Comparison of ENCODE assay signal across 9 cellular contexts in genomic region chr7:152335900-152336571, GRCh38.
A peak's percentile ranks its signal among the peaks of the same experiment; 100 is the strongest.
DNase-seq lines count a peak whose midpoint lies in the region; ATAC-seq and TF ChIP-seq lines count a peak whose summit lies in the region.
"Had no signal": no experiment of that assay in that cellular context is flagged by ENCODE, and none has a peak within 500 bp of the region (broad histone marks: within the 10 kb centered on the region; RNA-seq: fewer than 3 reads in every experiment).

No MANE protein-coding gene starts in this region.

- no peaks in the 10 kb centered on the region for H3K27me3 Mint-ChIP-seq in CD8-positive, alpha-beta T cell (ENCODE audit: low read depth)
- H3K27me3 Mint-ChIP-seq in activated naive CD8-positive, alpha-beta T cell treated with anti-CD3 and anti-CD28 coated beads, Interleukin-2, amount 50 U/mL, for 24 hours, result no peaks in the 10 kb centered on the region
- peaks cover 6% of the 10 kb centered on the region for H3K27me3 Mint-ChIP-seq in HFFc6 (ENCODE audit: insufficient read depth)

- no peak overlapping the region for H3K27ac ChIP-seq in CD8-positive, alpha-beta T cell (ENCODE audit: low read depth, low read length)
- peak overlapping the region; percentile 33 for H3K27ac ChIP-seq in muscle layer of duodenum (ENCODE audit: low read length)
- H3K27ac ChIP-seq: VCaP had no signal

- peaks cover 62% of the 10 kb centered on the region for H3K4me1 Mint-ChIP-seq in CD8-positive, alpha-beta T cell (ENCODE audit: low read depth)
- H3K4me1 Mint-ChIP-seq in activated naive CD8-positive, alpha-beta T cell treated with anti-CD3 and anti-CD28 coated beads, Interleukin-2, amount 50 U/mL, for 24 hours, result peaks cover 41% of the 10 kb centered on the region
- H3K4me1 Mint-ChIP-seq in HFFc6 (ENCODE audit: low read depth), result peaks cover 13% of the 10 kb centered on the region

- H3K36me3 Mint-ChIP-seq in CD8-positive, alpha-beta T cell, result peaks cover 3% of the 10 kb centered on the region
- peaks cover 5% of the 10 kb centered on the region for H3K36me3 Mint-ChIP-seq in activated naive CD8-positive, alpha-beta T cell treated with anti-CD3 and anti-CD28 coated beads, Interleukin-2, amount 50 U/mL, for 24 hours (ENCODE audit: low read depth)
- H3K36me3 Mint-ChIP-seq in HFFc6 (ENCODE audit: low read depth), result no peaks in the 10 kb centered on the region; the same call in 1 of the 2 replicates

- intact Hi-C loops in CD8-positive, alpha-beta T cell (cut with DNase I, micrococcal nuclease), result loop anchor here (2.0 to 10.0 kb wide), 6 partner anchors 96 to 373 kb away; partner anchors contain the start of gene XRCC2 (in 1 of the 2)

- CTCF ChIA-PET in CD8-positive, alpha-beta T cell (lab: Charles Lee), result interaction anchor here (0.6 to 3.9 kb wide), 17 partner anchors 9 to 371 kb away, joined by 3 to 24 read pairs (median 3); partner anchors contain the start of gene XRCC2

- POLR2A ChIA-PET in CD8-positive, alpha-beta T cell (lab: Charles Lee), result interaction anchor here (0.7 to 1.1 kb wide), 3 partner anchors 40 to 247 kb away, joined by 3 read pairs; no protein-coding TSS in a partner anchor

- peaks cover 25% of the 10 kb centered on the region for H3K4me1 ChIP-seq in CD8-positive, alpha-beta T cell (ENCODE audit: insufficient read depth, low read length)
- H3K4me1 ChIP-seq in muscle layer of duodenum (ENCODE audit: control insufficient read depth in 1 of 2, insufficient read depth in 2 of 2, low read length in 2 of 2), result peaks cover 12 to 19% of the 10 kb centered on the region in 2 donors

- peak overlapping the region; percentile 2 for H3K4me3 ChIP-seq in CD8-positive, alpha-beta T cell (ENCODE audit: low read depth, low read length)
- H3K4me3 ChIP-seq in muscle layer of duodenum (ENCODE audit: low read depth in 1 of 2, low read length in 2 of 2), result peak overlapping the region; percentile 35 to 49

- peak; percentile 51 for ATAC-seq in CD8-positive, alpha-beta T cell
- ATAC-seq in GM21786 (IDR thresholded peaks at IDR 0.05; ENCODE audit: unreplicated experiment) (peak; percentile 52), HG02870 (IDR thresholded peaks at IDR 0.05; ENCODE audit: unreplicated experiment) (no peak)
- ATAC-seq in activated naive CD8-positive, alpha-beta T cell treated with anti-CD3 and anti-CD28 coated beads, Interleukin-2, amount 50 U/mL, for 24 hours, result no peak

- H3K36me3 ChIP-seq in CD8-positive, alpha-beta T cell (ENCODE audit: insufficient read depth, low read length), result no peaks in the 10 kb centered on the region
- no peaks in the 10 kb centered on the region for H3K36me3 ChIP-seq in muscle layer of duodenum (ENCODE audit: control insufficient read depth in 1 of 2, insufficient read depth in 2 of 2, low read length in 2 of 2)

- TF ChIP-seq CTCF in CD8-positive, alpha-beta T cell (IDR thresholded peaks at IDR 0.05), result peak; percentile 3
- TF ChIP-seq CTCF in HFFc6 (IDR thresholded peaks at IDR 0.05), result no peak

- no peaks in the 10 kb centered on the region for H3K27me3 ChIP-seq in CD8-positive, alpha-beta T cell (ENCODE audit: insufficient read depth, low read length)
- H3K27me3 ChIP-seq in muscle layer of duodenum (ENCODE audit: low read depth, low read length), result no peaks in the 10 kb centered on the region

- H3K4me3 Mint-ChIP-seq in CD8-positive, alpha-beta T cell, result peak overlapping the region; percentile 78
- H3K4me3 Mint-ChIP-seq in activated naive CD8-positive, alpha-beta T cell treated with anti-CD3 and anti-CD28 coated beads, Interleukin-2, amount 50 U/mL, for 24 hours, result peak overlapping the region; percentile 65
- H3K4me3 Mint-ChIP-seq in HFFc6, result no peak overlapping the region

- H3K9me3 ChIP-seq in CD8-positive, alpha-beta T cell (ENCODE audit: low read length), result no peaks in the 10 kb centered on the region
- no peaks in the 10 kb centered on the region for H3K9me3 ChIP-seq in muscle layer of duodenum (ENCODE audit: control insufficient read depth in 1 of 2, low read length in 2 of 2)

- DNase-seq in CD8-positive, alpha-beta T cell, result no peak
- DNase-seq in activated naive CD8-positive, alpha-beta T cell treated with anti-CD3 and anti-CD28 coated beads, Interleukin-2, amount 50 U/mL, for 24 hours, result no peak
- no peak for DNase-seq in HFFc6
- DNase-seq in H4 (ENCODE audit: low spot score), result no peak
- no peak for DNase-seq in glomerular visceral epithelial cell (ENCODE audit: extremely low spot score)

- H3K9me3 Mint-ChIP-seq in CD8-positive, alpha-beta T cell, result no peaks in the 10 kb centered on the region
- no peaks in the 10 kb centered on the region for H3K9me3 Mint-ChIP-seq in activated naive CD8-positive, alpha-beta T cell treated with anti-CD3 and anti-CD28 coated beads, Interleukin-2, amount 50 U/mL, for 24 hours
- H3K9me3 Mint-ChIP-seq in HFFc6, result no peaks in the 10 kb centered on the region

- peak overlapping the region; percentile 82 for H3K27ac Mint-ChIP-seq in CD8-positive, alpha-beta T cell
- H3K27ac Mint-ChIP-seq in activated naive CD8-positive, alpha-beta T cell treated with anti-CD3 and anti-CD28 coated beads, Interleukin-2, amount 50 U/mL, for 24 hours, result peak overlapping the region; percentile 62
- H3K27ac Mint-ChIP-seq in HFFc6, result no peak overlapping the region

Comparison
In these comparisons a context has a peak if more than half of its experiments do, and no peak if none do; other contexts are left out.
1. ATAC-seq: peak in CD8-positive, alpha-beta T cell (single experiment) and GM21786 (single experiment); none in activated naive CD8-positive, alpha-beta T cell treated with anti-CD3 and anti-CD28 coated beads, Interleukin-2, amount 50 U/mL, for 24 hours (single experiment) and HG02870 (single experiment).